7 cellular contexts compared by ENCODE assay signal in genomic region chr13:108789476-108789875, GRCh38.
"Had no signal": no experiment of that assay in that cellular context is flagged by ENCODE, and none has a peak within 500 bp of the region (broad histone marks: within the 10 kb centered on the region; RNA-seq: fewer than 3 reads in every experiment).

No MANE protein-coding gene starts in this region.

- FAIRE-seq: H1, H54 had no signal

- H3K4me2 ChIP-seq: GM23338 had no signal

- H3K27ac ChIP-seq: HL-60 had no signal

- H3K4me3 ChIP-seq: GM23338 had no signal

- ATAC-seq: GM23338 had no signal

- DNase-seq: H9, HCEC 1CT, KG1 had no signal
